ENCODE assay signal across 8 cellular contexts in genomic region chr6:34953084-34954025, GRCh38.
DNase-seq lines count a peak whose midpoint lies in the region; ATAC-seq lines count a peak whose summit lies in the region.

No MANE protein-coding gene starts in this region.

- no peaks in the 10 kb centered on the region for H3K9me3 ChIP-seq in mesenchymal stem cell (ENCODE audit: control insufficient read depth, low read length)

- H3K23ac ChIP-seq in mesenchymal stem cell (ENCODE audit: low read length in 2 of 2), result no peak overlapping the region

- no peaks in the 10 kb centered on the region for H3K27me3 ChIP-seq in mesenchymal stem cell (ENCODE audit: control insufficient read depth in 1 of 2, insufficient read depth in 1 of 2, low read length in 2 of 2)

- H2BK12ac ChIP-seq in mesenchymal stem cell (ENCODE audit: low read length in 2 of 2), result no peak overlapping the region

- WGBS in mesenchymal stem cell, result 34% methylated on average over 2 of the region's 2 CpGs

- H3K18ac ChIP-seq in mesenchymal stem cell (ENCODE audit: low read depth in 1 of 2, low read length in 2 of 2), result no peak overlapping the region

- H3K4me1 ChIP-seq in mesenchymal stem cell (ENCODE audit: control insufficient read depth, insufficient read depth, low read depth, low read length), result no peaks in the 10 kb centered on the region

- no peak overlapping the region for H3K4me3 ChIP-seq in mesenchymal stem cell (ENCODE audit: insufficient read depth in 1 of 2, low read depth in 1 of 2, low read length in 2 of 2)

- no peak overlapping the region for H2BK120ac ChIP-seq in mesenchymal stem cell (ENCODE audit: low read depth, low read length)

- H3K9ac ChIP-seq in mesenchymal stem cell (ENCODE audit: low read length), result peak overlapping the region; percentile 69

- H3K36me3 ChIP-seq in mesenchymal stem cell (ENCODE audit: control insufficient read depth in 1 of 2, insufficient read depth in 2 of 2, low read depth in 1 of 2, low read length in 2 of 2), result no peaks in the 10 kb centered on the region

- no peak overlapping the region for H4K8ac ChIP-seq in mesenchymal stem cell (ENCODE audit: low read length)

- H2AFZ ChIP-seq in mesenchymal stem cell (ENCODE audit: low read depth, low read length), result no peak overlapping the region

- no peak overlapping the region for H2BK5ac ChIP-seq in mesenchymal stem cell (ENCODE audit: low read depth, low read length, poor library complexity, severe bottlenecking)

- H4K91ac ChIP-seq in mesenchymal stem cell (ENCODE audit: low read length), result no peak overlapping the region

- H3K79me1 ChIP-seq in mesenchymal stem cell (replicated peaks; ENCODE audit: low read length, poor library complexity, severe bottlenecking), result peaks cover 26% of the 10 kb centered on the region

- no peak overlapping the region for H2AK5ac ChIP-seq in mesenchymal stem cell (ENCODE audit: low read length, severe bottlenecking)

- no peak overlapping the region for H3K14ac ChIP-seq in mesenchymal stem cell (ENCODE audit: low read length in 2 of 2)

- no peak for ATAC-seq in GM19395 (IDR thresholded peaks at IDR 0.05; ENCODE audit: unreplicated experiment)
- no peak for ATAC-seq in HG02884 (IDR thresholded peaks at IDR 0.05; ENCODE audit: unreplicated experiment)
- no peak for ATAC-seq in GM21381 (IDR thresholded peaks at IDR 0.05; ENCODE audit: unreplicated experiment)
- no peak for ATAC-seq in HG03378 (IDR thresholded peaks at IDR 0.05; ENCODE audit: unreplicated experiment)

- H3K4me2 ChIP-seq in mesenchymal stem cell (ENCODE audit: low read length, poor library complexity, severe bottlenecking), result no peak overlapping the region

- no peak overlapping the region for H2BK15ac ChIP-seq in mesenchymal stem cell (ENCODE audit: low read depth, poor library complexity, severe bottlenecking)

- no peak overlapping the region for H3K4ac ChIP-seq in mesenchymal stem cell (ENCODE audit: low read depth in 1 of 2, low read length in 2 of 2)

- DNase-seq in DMS53 (lab: John Stamatoyannopoulos, UW) (peak; percentile 93), NCI-H1930 (lab: John Stamatoyannopoulos, UW) (peak; percentile 8 to 55), brain pericyte (ENCODE audit: low read depth, low spot score) (peak; percentile 21), mesenchymal stem cell (peak; percentile 91)

- no peak overlapping the region for H3K27ac ChIP-seq in mesenchymal stem cell (ENCODE audit: low read length, poor library complexity, severe bottlenecking)

Comparison
In these comparisons a context has a peak if more than half of its experiments do, and no peak if none do; other contexts are left out.
1. DNase-seq: peak in every context shown above with its lines; median percentile 93 in DMS53; 91 in mesenchymal stem cell; 32 in NCI-H1930; 21 in brain pericyte.